Comparison of ENCODE assay signal across 18 cellular contexts in the genomic region with DNA sequence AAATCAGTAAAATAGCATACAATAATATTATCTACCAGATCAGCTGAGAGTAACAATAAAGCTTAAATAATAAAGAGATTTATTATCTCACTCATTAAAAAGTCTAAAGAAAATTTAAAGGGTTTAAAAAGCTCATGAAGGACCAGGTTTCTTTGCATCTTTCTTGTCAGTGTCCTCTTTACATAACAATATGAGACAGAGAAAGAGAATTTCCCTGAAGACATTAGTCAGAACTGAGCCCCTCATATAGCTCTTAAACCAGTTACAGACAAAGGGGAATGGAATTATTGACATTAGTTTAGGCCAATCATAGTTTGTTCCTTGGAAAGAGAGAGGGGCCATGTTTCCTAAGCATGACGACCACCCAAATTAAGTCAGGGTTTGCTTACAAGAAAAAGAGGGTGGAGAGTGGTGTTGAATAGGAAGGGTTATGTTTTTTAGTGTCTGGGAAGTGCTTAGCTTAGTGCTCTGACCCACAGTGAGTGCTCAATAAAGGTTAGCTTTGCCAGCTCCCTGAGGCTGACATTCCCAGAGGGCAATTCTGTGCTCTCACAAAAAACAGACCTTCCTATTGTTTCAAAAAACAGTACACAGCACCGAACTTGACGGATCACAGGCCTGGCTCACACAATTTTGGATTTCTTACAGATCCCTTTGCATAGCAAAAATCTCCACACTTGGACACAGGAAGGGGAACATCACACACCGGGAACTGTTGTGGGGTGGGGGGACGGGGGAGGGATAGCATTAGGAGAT. TPM values are rescaled to one million over a fixed set of nuclear protein-coding genes. Genes with fewer than 3 reads are reported as not detected.
DNase-seq lines count a peak whose midpoint lies in the region; ATAC-seq and TF ChIP-seq lines count a peak whose summit lies in the region.
"Had no signal": no experiment of that assay in that cellular context is flagged by ENCODE, and none has a peak within 500 bp of the region (broad histone marks: within the 10 kb centered on the region; RNA-seq: fewer than 3 reads in every experiment).

No MANE protein-coding gene starts in this region.

- H3K9me3 Mint-ChIP-seq in GM23338: no peaks in the 10 kb centered on the region
- H3K9me3 Mint-ChIP-seq: CD8-positive, alpha-beta memory T cell had no signal

- H3K9ac ChIP-seq in Karpas-422 (ENCODE audit: low read length) (no peak overlapping the region), smooth muscle cell (ENCODE audit: low read depth) (no peak overlapping the region)

- H3K4me1 ChIP-seq in GM23338 (ENCODE audit: insufficient read depth) (peaks cover 46% of the 10 kb centered on the region), Karpas-422 (ENCODE audit: low read length) (peaks cover 17% of the 10 kb centered on the region), smooth muscle cell (ENCODE audit: low read depth) (peaks cover 17% of the 10 kb centered on the region)

- H3K9me2 ChIP-seq in GM23338 (ENCODE audit: insufficient read depth) (no peaks in the 10 kb centered on the region), Karpas-422 (replicated peaks; ENCODE audit: insufficient read depth, low read length) (no peaks in the 10 kb centered on the region)

- no peak overlapping the region for H3K27ac ChIP-seq in GM23338 (ENCODE audit: low read depth)
- no peak overlapping the region for H3K27ac ChIP-seq in Karpas-422 (ENCODE audit: low read length)
- peak overlapping the region; percentile 23 for H3K27ac ChIP-seq in smooth muscle cell (ENCODE audit: low read depth)
- H3K27ac ChIP-seq: HL-60, PC-9, SJSA1 had no signal

- no peak overlapping the region for H2AFZ ChIP-seq in GM23338
- no peak overlapping the region for H2AFZ ChIP-seq in Karpas-422 (ENCODE audit: low read length)
- H2AFZ ChIP-seq in smooth muscle cell (ENCODE audit: low read depth): no peak overlapping the region
- H2AFZ ChIP-seq: PC-9 had no signal

- no peaks in the 10 kb centered on the region for H3K36me3 Mint-ChIP-seq in GM23338 (ENCODE audit: low read depth)
- H3K36me3 Mint-ChIP-seq: CD8-positive, alpha-beta memory T cell had no signal

- H4K20me1 ChIP-seq in GM23338 (replicated peaks; ENCODE audit: insufficient read depth): peaks cover 1% of the 10 kb centered on the region
- no peaks in the 10 kb centered on the region for H4K20me1 ChIP-seq in Karpas-422 (ENCODE audit: insufficient read depth, low read depth, low read length)
- no peaks in the 10 kb centered on the region for H4K20me1 ChIP-seq in smooth muscle cell (ENCODE audit: low read depth)

- peaks cover 15% of the 10 kb centered on the region for H3K27me3 Mint-ChIP-seq in GM23338 (ENCODE audit: insufficient read depth, low read depth, poor library complexity)

- 51% methylated on average over 5 of the region's 5 CpGs for WGBS in smooth muscle cell (ENCODE audit: low lambda C conversion rate)

- H3F3A ChIP-seq in GM23338 (replicated peaks; ENCODE audit: low read depth) (no peaks in the 10 kb centered on the region), smooth muscle cell (ENCODE audit: low read depth) (peaks cover 12% of the 10 kb centered on the region)

- no peak for ATAC-seq in GM23338

- H3K4me2 ChIP-seq in GM23338 (peak overlapping the region; percentile 18; the same call in 1 of the 2 replicates), Karpas-422 (ENCODE audit: low read depth, low read length, poor library complexity, severe bottlenecking) (peak overlapping the region; percentile 45), smooth muscle cell (peak overlapping the region; percentile 48)
- H3K4me2 ChIP-seq: PC-9 had no signal

- H3K36me3 ChIP-seq in GM23338 (ENCODE audit: insufficient read depth) (no peaks in the 10 kb centered on the region), Karpas-422 (ENCODE audit: insufficient read depth, low read length) (no peaks in the 10 kb centered on the region), smooth muscle cell (ENCODE audit: low read depth) (no peaks in the 10 kb centered on the region)
- H3K36me3 ChIP-seq: SJSA1 had no signal

- H3K27me3 ChIP-seq in GM23338 (ENCODE audit: insufficient read depth): peaks cover 31% of the 10 kb centered on the region
- H3K27me3 ChIP-seq in Karpas-422 (ENCODE audit: low read length): no peaks in the 10 kb centered on the region
- H3K27me3 ChIP-seq in smooth muscle cell (ENCODE audit: low read depth): peaks cover 7% of the 10 kb centered on the region

- peak; percentile 6 for DNase-seq in GM23338 (ENCODE audit: low spot score)
- no peak for DNase-seq in Karpas-422
- DNase-seq in islet precursor cell: peak; percentile 84
- no peak for DNase-seq in smooth muscle cell (lab: John Stamatoyannopoulos, UW; ENCODE audit: unreplicated experiment)
- no peak for DNase-seq in cerebellar cortex (ENCODE audit: low spot score)
- no peak for DNase-seq in NCI-H1930 (lab: John Stamatoyannopoulos, UW)
- DNase-seq in GM20000 (ENCODE audit: low spot score): no peak
- DNase-seq: C1 segment of cervical spinal cord; CD8-positive, alpha-beta memory T cell; DMS79; NCI-H1048; NCI-H1436; NCI-H2029; NCI-H345; NCI-H524 treated with DMSO at 0.1 percent for 48 hours; PC-9 had no signal

- H3K79me2 ChIP-seq in GM23338 (replicated peaks; ENCODE audit: insufficient read depth) (no peaks in the 10 kb centered on the region), Karpas-422 (ENCODE audit: low read length) (no peaks in the 10 kb centered on the region), smooth muscle cell (ENCODE audit: low read depth) (no peaks in the 10 kb centered on the region)

- no peak overlapping the region for H3K27ac Mint-ChIP-seq in GM23338
- H3K27ac Mint-ChIP-seq: CD8-positive, alpha-beta memory T cell had no signal

- peak overlapping the region; percentile 3; the same call in 1 of the 2 replicates for H3K4me3 ChIP-seq in GM23338
- no peak overlapping the region for H3K4me3 ChIP-seq in Karpas-422 (ENCODE audit: low read length)
- H3K4me3 ChIP-seq in smooth muscle cell: no peak overlapping the region
- H3K4me3 ChIP-seq: PC-9, SJSA1 had no signal

- peaks cover 26% of the 10 kb centered on the region for H3K4me1 Mint-ChIP-seq in GM23338

- TF ChIP-seq CTCF in GM23338 (conservative IDR thresholded peaks at IDR 0.05; ENCODE audit: low read depth in 2 of 2) (no peak), smooth muscle cell (IDR thresholded peaks at IDR 0.05; ENCODE audit: borderline replicate concordance, insufficient read depth, poor library complexity, severe bottlenecking) (no peak), GM20000 (IDR thresholded peaks at IDR 0.05; ENCODE audit: extremely low read depth, missing control alignments) (no peak)

- no peak overlapping the region for H3K4me3 Mint-ChIP-seq in GM23338
- H3K4me3 Mint-ChIP-seq: CD8-positive, alpha-beta memory T cell had no signal

- H3K9me3 ChIP-seq in Karpas-422 (ENCODE audit: low read length): no peaks in the 10 kb centered on the region
- no peaks in the 10 kb centered on the region for H3K9me3 ChIP-seq in smooth muscle cell (replicated peaks; ENCODE audit: low read depth)
- H3K9me3 ChIP-seq: SJSA1 had no signal

TF ChIP-seq in GM23338, 12 proteins besides CTCF, POLR2A, EP300 and RAD21:
- no peak for TF ChIP-seq ZNF114 (CRISPR knock-in tag; IDR thresholded peaks at IDR 0.05)
- TF ChIP-seq ZNF331 (CRISPR knock-in tag; IDR thresholded peaks at IDR 0.05; ENCODE audit: low read depth): no peak
- TF ChIP-seq CREB1 (CRISPR knock-in tag; IDR thresholded peaks at IDR 0.05; ENCODE audit: low read depth): no peak
- TF ChIP-seq EZH2 (IDR thresholded peaks at IDR 0.05; ENCODE audit: low read depth, unreplicated experiment): no peak
- TF ChIP-seq, protein P1, sequence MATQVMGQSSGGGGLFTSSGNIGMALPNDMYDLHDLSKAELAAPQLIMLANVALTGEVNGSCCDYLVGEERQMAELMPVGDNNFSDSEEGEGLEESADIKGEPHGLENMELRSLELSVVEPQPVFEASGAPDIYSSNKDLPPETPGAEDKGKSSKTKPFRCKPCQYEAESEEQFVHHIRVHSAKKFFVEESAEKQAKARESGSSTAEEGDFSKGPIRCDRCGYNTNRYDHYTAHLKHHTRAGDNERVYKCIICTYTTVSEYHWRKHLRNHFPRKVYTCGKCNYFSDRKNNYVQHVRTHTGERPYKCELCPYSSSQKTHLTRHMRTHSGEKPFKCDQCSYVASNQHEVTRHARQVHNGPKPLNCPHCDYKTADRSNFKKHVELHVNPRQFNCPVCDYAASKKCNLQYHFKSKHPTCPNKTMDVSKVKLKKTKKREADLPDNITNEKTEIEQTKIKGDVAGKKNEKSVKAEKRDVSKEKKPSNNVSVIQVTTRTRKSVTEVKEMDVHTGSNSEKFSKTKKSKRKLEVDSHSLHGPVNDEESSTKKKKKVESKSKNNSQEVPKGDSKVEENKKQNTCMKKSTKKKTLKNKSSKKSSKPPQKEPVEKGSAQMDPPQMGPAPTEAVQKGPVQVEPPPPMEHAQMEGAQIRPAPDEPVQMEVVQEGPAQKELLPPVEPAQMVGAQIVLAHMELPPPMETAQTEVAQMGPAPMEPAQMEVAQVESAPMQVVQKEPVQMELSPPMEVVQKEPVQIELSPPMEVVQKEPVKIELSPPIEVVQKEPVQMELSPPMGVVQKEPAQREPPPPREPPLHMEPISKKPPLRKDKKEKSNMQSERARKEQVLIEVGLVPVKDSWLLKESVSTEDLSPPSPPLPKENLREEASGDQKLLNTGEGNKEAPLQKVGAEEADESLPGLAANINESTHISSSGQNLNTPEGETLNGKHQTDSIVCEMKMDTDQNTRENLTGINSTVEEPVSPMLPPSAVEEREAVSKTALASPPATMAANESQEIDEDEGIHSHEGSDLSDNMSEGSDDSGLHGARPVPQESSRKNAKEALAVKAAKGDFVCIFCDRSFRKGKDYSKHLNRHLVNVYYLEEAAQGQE (IDR thresholded peaks at IDR 0.05; ENCODE audit: unreplicated experiment): no peak
- no peak for TF ChIP-seq JUNB (IDR thresholded peaks at IDR 0.05; ENCODE audit: unreplicated experiment)
- TF ChIP-seq NANOG (IDR thresholded peaks at IDR 0.05; ENCODE audit: borderline replicate concordance): no peak

RNA-seq across cellular contexts. Expression of a gene that starts 3.6 kb away (rescaled TPM):
- 20.6 and 20.7 TPM in 2 replicates for total RNA-seq in GM23338 (2014; rRNA removed; shearing (Covaris generic))
- polyA plus RNA-seq in GM23338 (2016; fragmentation: Nextera tagmentation; extraction: Ambion mirVana): 10.0 and 14.9 TPM in 2 replicates
- total RNA-seq in Karpas-422 (2014; rRNA removed; shearing (Covaris generic); ENCODE audit: low replicate concordance): 0.82 and 1.3 TPM in 2 replicates
- total RNA-seq in smooth muscle cell: 17.9 and 25.3 TPM in 2 replicates
- 4.7 and 5.9 TPM in 2 replicates for polyA plus RNA-seq in smooth muscle cell
- total RNA-seq: PC-9 had no signal

Comparison
In these comparisons a context has a peak if more than half of its experiments do, and no peak if none do; other contexts are left out.
1. DNase-seq: peak in GM23338 (single experiment) and islet precursor cell (single experiment); none in Karpas-422 (single experiment), smooth muscle cell (single experiment), cerebellar cortex (single experiment), NCI-H1930 (0 of 2) and GM20000 (single experiment).
2. Peak in every context shown above with its lines, with median percentiles within 50 percentile points of each other: H3K4me2 ChIP-seq.